In genomic region chr1:92752719-92753118, GRCh38 we compare ENCODE assay signal across 18 cellular contexts. TPM values are rescaled to one million over a fixed set of nuclear protein-coding genes. Genes with fewer than 3 reads are reported as not detected.
A peak's percentile ranks its signal among the peaks of the same experiment; 100 is the strongest.
DNase-seq lines count a peak whose midpoint lies in the region; ATAC-seq and TF ChIP-seq lines count a peak whose summit lies in the region.
"Had no signal": no experiment of that assay in that cellular context is flagged by ENCODE, and none has a peak within 500 bp of the region (broad histone marks: within the 10 kb centered on the region; RNA-seq: fewer than 3 reads in every experiment).

No MANE protein-coding gene starts in this region.

- H3K36me3 ChIP-seq in SK-N-SH (replicated peaks in 1 of 2; ENCODE audit: control insufficient read depth in 1 of 2, insufficient read depth in 2 of 2, low read length in 1 of 2) (no peaks in the 10 kb centered on the region), RWPE2 (ENCODE audit: low read depth) (no peaks in the 10 kb centered on the region), smooth muscle cell (ENCODE audit: low read depth) (no peaks in the 10 kb centered on the region)
- H3K36me3 ChIP-seq: lower lobe of right lung had no signal

- H3F3A ChIP-seq in SK-N-SH (replicated peaks; ENCODE audit: insufficient read depth) (peaks cover 28% of the 10 kb centered on the region), smooth muscle cell (ENCODE audit: low read depth) (peaks cover 18% of the 10 kb centered on the region)

- H3K4me3 ChIP-seq in SK-N-SH (ENCODE audit: low read depth in 2 of 2, low read length in 1 of 2): no peak overlapping the region
- H3K4me3 ChIP-seq in RWPE2 (ENCODE audit: severe bottlenecking): no peak overlapping the region
- H3K4me3 ChIP-seq in smooth muscle cell: no peak overlapping the region
- H3K4me3 ChIP-seq: lower lobe of right lung had no signal

- POLR2A ChIA-PET in SK-N-SH (lab: Yijun Ruan, JAX): no interaction called here

- 48% methylated on average over 3 of the region's 3 CpGs for WGBS in SK-N-SH (ENCODE audit: low lambda C conversion rate)
- WGBS in smooth muscle cell (ENCODE audit: low lambda C conversion rate): 20% methylated on average over 3 of the region's 3 CpGs

- peaks cover 0 to 11% of the 10 kb centered on the region in 2 experiments; a peak in 3 of 4 replicates for H3K4me1 ChIP-seq in SK-N-SH (ENCODE audit: control insufficient read depth in 1 of 2, insufficient read depth in 2 of 2, low read depth in 1 of 2, low read length in 1 of 2)
- peaks cover 9% of the 10 kb centered on the region for H3K4me1 ChIP-seq in RWPE2 (ENCODE audit: insufficient read depth, poor library complexity, severe bottlenecking)
- H3K4me1 ChIP-seq in smooth muscle cell (ENCODE audit: low read depth): peaks cover 11% of the 10 kb centered on the region

- DNase-seq in SK-N-SH (no peak), RWPE2 (ENCODE audit: low spot score) (no peak), epithelial cell of prostate (ENCODE audit: low read depth, low spot score) (no peak), smooth muscle cell (lab: John Stamatoyannopoulos, UW; ENCODE audit: unreplicated experiment) (no peak), left lobe of liver (ENCODE audit: low spot score) (no peak)
- DNase-seq in stimulated activated CD4-positive, alpha-beta T cell treated with anti-CD3 and anti-CD28 coated beads, Interleukin-4, amount 100 ng/mL, for 4 hours: no peak
- DNase-seq: activated CD4-positive, alpha-beta T cell treated with anti-CD3 and anti-CD28 coated beads for 48 hours; CD4-positive, alpha-beta T cell; DMS53; hippocampal formation; lower lobe of right lung; NCI-H510A treated with DMSO at 0.1 percent for 48 hours; stimulated activated CD4-positive, alpha-beta T cell treated with anti-CD3 and anti-CD28 coated beads, Interleukin-15, amount 100 ng/mL, for 24 hours; substantia nigra had no signal

- TF ChIP-seq CTCF in SK-N-SH (IDR thresholded peaks at IDR 0.05): no peak
- no peak for TF ChIP-seq CTCF in RWPE2 (IDR thresholded peaks at IDR 0.05; ENCODE audit: poor library complexity, severe bottlenecking)
- no peak for TF ChIP-seq CTCF in smooth muscle cell (IDR thresholded peaks at IDR 0.05; ENCODE audit: borderline replicate concordance, insufficient read depth, poor library complexity, severe bottlenecking)

- H3K79me2 ChIP-seq in SK-N-SH (ENCODE audit: insufficient read depth): peaks cover 65% of the 10 kb centered on the region
- peaks cover 78% of the 10 kb centered on the region for H3K79me2 ChIP-seq in smooth muscle cell (ENCODE audit: low read depth)

- H3K9me3 ChIP-seq in SK-N-SH: no peaks in the 10 kb centered on the region
- no peaks in the 10 kb centered on the region for H3K9me3 ChIP-seq in RWPE2 (ENCODE audit: severe bottlenecking)
- H3K9me3 ChIP-seq in smooth muscle cell (replicated peaks; ENCODE audit: low read depth): no peaks in the 10 kb centered on the region
- H3K9me3 ChIP-seq: lower lobe of right lung had no signal

- no peaks in the 10 kb centered on the region for H3K27me3 ChIP-seq in SK-N-SH (ENCODE audit: insufficient read depth)
- H3K27me3 ChIP-seq in RWPE2 (ENCODE audit: insufficient read depth, poor library complexity, severe bottlenecking): no peaks in the 10 kb centered on the region
- H3K27me3 ChIP-seq in smooth muscle cell (ENCODE audit: low read depth): no peaks in the 10 kb centered on the region

- no peak for TF ChIP-seq EP300 in SK-N-SH (IDR thresholded peaks at IDR 0.05; ENCODE audit: borderline replicate concordance in 1 of 2, low read depth in 1 of 2, low read length in 1 of 2)

- no peaks in the 10 kb centered on the region for H3K9me2 ChIP-seq in SK-N-SH

- no peak overlapping the region for H2AFZ ChIP-seq in SK-N-SH (ENCODE audit: low read depth)
- H2AFZ ChIP-seq in smooth muscle cell (ENCODE audit: low read depth): no peak overlapping the region

- H3K27ac ChIP-seq in SK-N-SH (ENCODE audit: low read depth in 2 of 2, low read length in 1 of 2) (peak overlapping the region in 1 of 2 experiments; percentile 54; a peak in 2 of 4 replicates), RWPE2 (ENCODE audit: poor library complexity, severe bottlenecking) (peak overlapping the region; percentile 9), epithelial cell of prostate (peak overlapping the region; percentile 7), smooth muscle cell (ENCODE audit: low read depth) (peak overlapping the region; percentile 95)
- H3K27ac ChIP-seq: 22Rv1, lower lobe of right lung had no signal

- H4K20me1 ChIP-seq in SK-N-SH (ENCODE audit: insufficient read depth) (peaks cover 20% of the 10 kb centered on the region), smooth muscle cell (ENCODE audit: low read depth) (peaks cover 83% of the 10 kb centered on the region)

- CTCF ChIA-PET in SK-N-SH (lab: Yijun Ruan, JAX): no interaction called here

- H3K9ac ChIP-seq in SK-N-SH (no peak overlapping the region), smooth muscle cell (ENCODE audit: low read depth) (peak overlapping the region; percentile 28)

- ATAC-seq in SK-N-SH treated with all-trans-retinoic acid at 6 μM for 48 hours: no peak
- peak; percentile 31; the same call in 1 of the 3 replicates for ATAC-seq in RWPE2 (ENCODE audit: low read depth)
- ATAC-seq in left lobe of liver: no peak
- no peak for ATAC-seq in GM19397 (IDR thresholded peaks at IDR 0.05; ENCODE audit: unreplicated experiment)
- ATAC-seq: activated naive CD4-positive, alpha-beta T cell treated with anti-CD3 and anti-CD28 coated beads, Interleukin-2, amount 50 U/mL, for 72 hours; lower lobe of right lung had no signal

- peak overlapping the region; percentile 14 for H3K4me2 ChIP-seq in SK-N-SH
- peak overlapping the region; percentile 77 for H3K4me2 ChIP-seq in smooth muscle cell

- no peak for TF ChIP-seq RAD21 in SK-N-SH (IDR thresholded peaks at IDR 0.05; ENCODE audit: low read length)

TF ChIP-seq in SK-N-SH, 30 proteins besides CTCF, POLR2A, EP300 and RAD21 (continues in another document):
- TF ChIP-seq GATA2 (CRISPR knock-in tag; IDR thresholded peaks at IDR 0.05): no peak
- TF ChIP-seq NFIC (IDR thresholded peaks at IDR 0.05; ENCODE audit: borderline replicate concordance): no peak
- no peak for TF ChIP-seq IRF3 (IDR thresholded peaks at IDR 0.05; ENCODE audit: low read depth, low read length)
- TF ChIP-seq TEAD4 (IDR thresholded peaks at IDR 0.05; ENCODE audit: borderline replicate concordance, insufficient read depth): no peak

TF ChIP-seq in SK-N-SH treated with all-trans-retinoic acid at 6 μM for 48 hours, 23 proteins besides CTCF, POLR2A, EP300 and RAD21:
- TF ChIP-seq ARNTL (CRISPR knock-in tag; IDR thresholded peaks at IDR 0.05; ENCODE audit: borderline replicate concordance, low read depth) (no peak), ZFP3 (CRISPR knock-in tag; IDR thresholded peaks at IDR 0.05) (no peak), PATZ1 (CRISPR knock-in tag; IDR thresholded peaks at IDR 0.05; ENCODE audit: borderline replicate concordance) (no peak), SNAI2 (CRISPR knock-in tag; IDR thresholded peaks at IDR 0.05) (no peak), TOX (CRISPR knock-in tag; IDR thresholded peaks at IDR 0.05; ENCODE audit: borderline replicate concordance) (no peak), ZNF70 (CRISPR knock-in tag; IDR thresholded peaks at IDR 0.05) (no peak), CSDC2 (CRISPR knock-in tag; IDR thresholded peaks at IDR 0.05) (no peak), CREB5 (CRISPR knock-in tag; IDR thresholded peaks at IDR 0.05; ENCODE audit: low read depth) (no peak), BACH2 (CRISPR knock-in tag; IDR thresholded peaks at IDR 0.05; ENCODE audit: borderline replicate concordance) (no peak), GLIS3 (CRISPR knock-in tag; IDR thresholded peaks at IDR 0.05) (no peak), OSR1 (CRISPR knock-in tag; IDR thresholded peaks at IDR 0.05) (no peak)

RNA-seq across cellular contexts. Expression of gene EVI5, which starts 32.2 kb away (rescaled TPM):
- polyA plus RNA-seq in SK-N-SH (2012; rRNA removed) (5.7 and 6.2 TPM in 2 replicates), smooth muscle cell (30.0 and 35.4 TPM in 2 replicates)
- polyA plus RNA-seq in SK-N-SH (2012; cell fraction: cytosol; rRNA removed): 8.6 and 11.2 TPM in 2 replicates
- polyA plus RNA-seq in SK-N-SH (2012; cell fraction: nucleus; rRNA removed): 3.4 and 6.4 TPM in 2 replicates
- total RNA-seq in smooth muscle cell (45.2 and 47.6 TPM in 2 replicates), left lobe of liver (29.2 TPM)
